13 cellular contexts compared by ENCODE assay signal in the genomic region with DNA sequence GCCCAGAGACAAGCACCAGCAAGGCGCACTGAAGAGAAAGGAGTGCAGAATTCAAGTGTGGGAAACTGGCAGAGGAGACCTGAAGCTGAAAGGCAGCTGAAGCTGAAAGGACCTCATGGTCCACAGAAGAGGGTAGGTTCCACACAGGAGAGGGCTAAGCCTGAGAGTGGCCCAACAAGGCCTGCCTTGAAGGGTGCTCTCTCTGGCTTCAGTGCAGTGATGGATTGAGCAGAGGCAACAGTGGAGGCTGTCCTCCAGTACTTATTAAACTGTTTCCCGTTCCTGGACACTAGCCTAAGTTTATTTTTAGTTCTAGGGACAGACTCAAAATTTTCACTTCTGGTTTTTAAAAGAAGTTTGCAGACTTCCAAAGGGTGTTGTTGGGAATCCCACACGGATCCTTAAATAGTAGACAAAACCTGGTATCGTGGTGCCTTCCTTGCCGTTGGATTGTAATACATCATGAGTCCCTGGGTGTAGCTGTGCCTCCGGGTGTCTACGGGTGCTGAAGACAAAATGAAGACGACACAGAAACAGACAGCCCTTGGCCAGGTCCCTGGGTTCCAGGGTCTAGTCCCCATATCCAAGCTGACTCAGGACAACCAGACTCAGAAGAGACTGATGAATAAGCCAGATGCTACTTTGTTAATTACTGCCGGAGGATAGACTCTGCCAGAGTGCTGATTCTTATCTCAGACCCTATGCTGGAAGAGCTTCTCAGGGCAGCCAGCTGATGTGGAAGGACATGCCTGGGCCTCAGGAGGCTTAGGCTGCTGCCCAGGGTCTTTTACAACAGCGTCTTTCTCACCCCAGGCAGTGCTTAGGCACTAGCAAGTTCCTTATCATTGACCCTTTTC. TPM values are rescaled to one million over a fixed set of nuclear protein-coding genes. Genes with fewer than 3 reads are reported as not detected.
DNase-seq lines count a peak whose midpoint lies in the region; ATAC-seq, FAIRE-seq and TF ChIP-seq lines count a peak whose summit lies in the region.
"Had no signal": no experiment of that assay in that cellular context is flagged by ENCODE, and none has a peak within 500 bp of the region (broad histone marks: within the 10 kb centered on the region; RNA-seq: fewer than 3 reads in every experiment).

No MANE protein-coding gene starts in this region.

- peaks cover 30% of the 10 kb centered on the region for H3K4me1 Mint-ChIP-seq in chondrocyte (ENCODE audit: low read depth)
- H3K4me1 Mint-ChIP-seq: nephron, T-cell had no signal

- H3K27me3 ChIP-seq in lower lobe of right lung (ENCODE audit: low read depth) = no peaks in the 10 kb centered on the region

- no peaks in the 10 kb centered on the region for H3K27me3 Mint-ChIP-seq in chondrocyte (ENCODE audit: low read depth)

- H3K4me1 ChIP-seq in A549 = no peaks in the 10 kb centered on the region
- H3K4me1 ChIP-seq in lower lobe of right lung = peaks cover 12% of the 10 kb centered on the region

- DNase-seq in A549 (ENCODE audit: low read depth in 1 of 2, low spot score in 1 of 2) (no peak), M059J (ENCODE audit: low read depth) (peak; percentile 71), chondrocyte (ENCODE audit: low spot score) (no peak), lower lobe of right lung (no peak), NCI-H510A treated with DMSO at 0.1 percent for 48 hours (lab: John Stamatoyannopoulos, UW) (no peak), inferior parietal cortex (ENCODE audit: extremely low spot score) (no peak), NCI-H187 treated with DMSO at 0.1 percent for 48 hours (lab: John Stamatoyannopoulos, UW) (no peak), NOMO-1 treated with DMSO at 0.1 percent for 48 hours (lab: John Stamatoyannopoulos, UW; ENCODE audit: unreplicated experiment) (no peak)
- DNase-seq: NCI-H2081 treated with DMSO at 0.1 percent for 48 hours, small intestine, T-cell had no signal

- 72% methylated on average over 10 of the region's 10 CpGs for WGBS in A549 (ENCODE audit: missing lambda C conversion rate)

- FAIRE-seq in A549 (lab: Jason Lieb, UNC) = no peak
- FAIRE-seq: small intestine had no signal

- intact Hi-C loops in lower lobe of right lung (cut with DNase I) = no loop called here

- peak overlapping the region; percentile 73 for H3K27ac Mint-ChIP-seq in chondrocyte (ENCODE audit: unreplicated experiment)
- H3K27ac Mint-ChIP-seq: activated T-helper 2 cell treated with anti-CD3 and anti-CD28 coated beads, Interferon-gamma antibody, Interleukin-2, Interleukin-4, amounts not matched to agents 10 μg/mL and 5 μg/mL and 100 μg/mL, durations not matched to agents 14 hours and 24 hours and 36 hours; nephron; T-cell had no signal

- H3K4me2 ChIP-seq in A549 = no peak overlapping the region

- H3K4me3 Mint-ChIP-seq in chondrocyte (ENCODE audit: unreplicated experiment) = no peak overlapping the region
- H3K4me3 Mint-ChIP-seq: nephron, T-cell had no signal

- ATAC-seq in A549 (peak; percentile 38 to 56; a peak in 4 of 6 replicates), lower lobe of right lung (peak in 1 of 2 donors; percentile 37)
- ATAC-seq: T-cell had no signal

- no peaks in the 10 kb centered on the region for H3K36me3 Mint-ChIP-seq in chondrocyte (ENCODE audit: low read depth)
- H3K36me3 Mint-ChIP-seq: T-cell had no signal

- no peak for TF ChIP-seq EP300 in A549 (IDR thresholded peaks at IDR 0.05)

- TF ChIP-seq POLR2A in A549 (IDR thresholded peaks at IDR 0.05; ENCODE audit: low read length) = no peak

- H3K27ac ChIP-seq in A549 (no peak overlapping the region), lower lobe of right lung (peak overlapping the region; percentile 2)

- TF ChIP-seq CTCF in A549 (IDR thresholded peaks at IDR 0.05) (no peak), chondrocyte (IDR thresholded peaks at IDR 0.05) (no peak), lower lobe of right lung (IDR thresholded peaks at IDR 0.05) (no peak)

- no peak for TF ChIP-seq RAD21 in A549 (conservative IDR thresholded peaks at IDR 0.05 in 1 of 2, IDR thresholded peaks at IDR 0.05 in 1 of 2)

- H3K36me3 ChIP-seq in lower lobe of right lung = no peaks in the 10 kb centered on the region

- H3K9me3 ChIP-seq in A549 = no peaks in the 10 kb centered on the region
- no peaks in the 10 kb centered on the region for H3K9me3 ChIP-seq in lower lobe of right lung

- POLR2A ChIA-PET in A549 (lab: Yijun Ruan, JAX) = interaction anchor here (0.5 kb wide), 1 partner anchor 107 kb away, joined by 4 read pairs; no protein-coding TSS in a partner anchor

- CTCF ChIA-PET in A549 (lab: Yijun Ruan, JAX) = interaction anchor here (1.2 to 1.5 kb wide), 4 partner anchors 25 to 164 kb away, joined by 3 to 5 read pairs (median 4); no protein-coding TSS in a partner anchor

- H3K9me3 Mint-ChIP-seq in chondrocyte (ENCODE audit: low read depth) = no peaks in the 10 kb centered on the region
- H3K9me3 Mint-ChIP-seq: activated T-helper 2 cell treated with anti-CD3 and anti-CD28 coated beads, Interferon-gamma antibody, Interleukin-2, Interleukin-4, amounts not matched to agents 10 μg/mL and 5 μg/mL and 100 μg/mL, durations not matched to agents 14 hours and 24 hours and 36 hours; nephron; T-cell had no signal

- H3K4me3 ChIP-seq in A549 (no peak overlapping the region), lower lobe of right lung (no peak overlapping the region)

TF ChIP-seq in A549, 52 proteins besides CTCF, POLR2A, EP300 and RAD21:
- no peak for TF ChIP-seq EHMT2 (IDR thresholded peaks at IDR 0.05; ENCODE audit: low read depth)
- TF ChIP-seq JUN (IDR thresholded peaks at IDR 0.05) = no peak
- TF ChIP-seq CHD4 (IDR thresholded peaks at IDR 0.05; ENCODE audit: borderline replicate concordance) = no peak
- TF ChIP-seq SMC3 (IDR thresholded peaks at IDR 0.05) = no peak
- TF ChIP-seq ZNF302 (CRISPR knock-in tag; IDR thresholded peaks at IDR 0.05) = no peak
- no peak for TF ChIP-seq NFE2L2 (conservative IDR thresholded peaks at IDR 0.05; ENCODE audit: low read length)

RNA-seq across cellular contexts. Expression of a gene that starts 7.0 kb away (rescaled TPM):
- polyA plus RNA-seq in A549 (2011; rRNA removed) (58.6 and 61.6 TPM in 2 replicates), A549 (2017; fragmentation: RNase III; extraction: RNeasy Plus Mini Kit Qiagen cat#74134 plus additional on column Dnase treatment) (22.9 to 25.9 TPM (median 24.8 TPM) in 3 replicates)
- polyA plus RNA-seq in A549 (2012; cell fraction: cytosol; rRNA removed) = 18.3 and 23.1 TPM in 2 replicates
- polyA plus RNA-seq in A549 (2012; cell fraction: nucleus; rRNA removed) = 18.4 and 26.4 TPM in 2 replicates
- 75.1 and 83.9 TPM in 2 replicates for polyA minus RNA-seq in A549 (2011; rRNA and poly(A)+ RNA removed)
- total RNA-seq in M059J (2014; rRNA removed; shearing (Covaris generic)) = 15.2 and 18.4 TPM in 2 replicates
- total RNA-seq in chondrocyte (30.1 to 32.5 TPM (median 31.5 TPM) in 3 replicates), lower lobe of right lung (52.5 TPM)

RNA-seq across cellular contexts. Expression of a gene that starts 47.8 kb away (rescaled TPM):
- polyA plus RNA-seq in A549 (2011; rRNA removed) = 112 and 128 TPM in 2 replicates
- 31.5 and 34.1 TPM in 2 replicates for polyA plus RNA-seq in A549 (2012; cell fraction: cytosol; rRNA removed)
- 88.8 and 137 TPM in 2 replicates for polyA plus RNA-seq in A549 (2012; cell fraction: nucleus; rRNA removed)
- polyA plus RNA-seq in A549 (2017; fragmentation: RNase III; extraction: RNeasy Plus Mini Kit Qiagen cat#74134 plus additional on column Dnase treatment) = 93.5 to 107 TPM (median 96.5 TPM) in 3 replicates
- polyA minus RNA-seq in A549 (2011; rRNA and poly(A)+ RNA removed) = 65.1 and 72.7 TPM in 2 replicates
- total RNA-seq in M059J (2014; rRNA removed; shearing (Covaris generic)) = 79.5 and 92.4 TPM in 2 replicates
- 144 to 153 TPM (median 147 TPM) in 3 replicates for total RNA-seq in chondrocyte
- 114 TPM for total RNA-seq in lower lobe of right lung
